Comparison of ENCODE assay signal across 8 cellular contexts in genomic region chr22:28772633-28773460, GRCh38. TPM values are rescaled to one million over a fixed set of nuclear protein-coding genes. Genes with fewer than 3 reads are reported as not detected.
A peak's percentile ranks its signal among the peaks of the same experiment; 100 is the strongest.
DNase-seq lines count a peak whose midpoint lies in the region; ATAC-seq and TF ChIP-seq lines count a peak whose summit lies in the region.

A gene with protein sequence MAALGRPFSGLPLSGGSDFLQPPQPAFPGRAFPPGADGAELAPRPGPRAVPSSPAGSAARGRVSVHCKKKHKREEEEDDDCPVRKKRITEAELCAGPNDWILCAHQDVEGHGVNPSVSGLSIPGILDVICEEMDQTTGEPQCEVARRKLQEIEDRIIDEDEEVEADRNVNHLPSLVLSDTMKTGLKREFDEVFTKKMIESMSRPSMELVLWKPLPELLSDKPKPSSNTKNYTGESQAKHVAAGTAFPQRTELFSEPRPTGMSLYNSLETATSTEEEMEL (plus strand): TSS chr22:28772695. CDS start chr22:28772850, 155 bp downstream.

- H3K79me2 ChIP-seq in DOHH2 (ENCODE audit: control insufficient read depth, low read length), result peaks cover 49% of the 10 kb centered on the region

- peaks cover 39% of the 10 kb centered on the region for H3K36me3 ChIP-seq in DOHH2 (ENCODE audit: control insufficient read depth, low read length)
- H3K36me3 ChIP-seq in KOPT-K1 (ENCODE audit: insufficient read depth, low read length), result peaks cover 36% of the 10 kb centered on the region
- peaks cover 4% of the 10 kb centered on the region; the same call in 1 of the 2 replicates for H3K36me3 ChIP-seq in Panc1 (ENCODE audit: control insufficient read depth, insufficient read depth, low read length)
- peaks cover 0 to 26% (median 17%) of the 10 kb centered on the region in 4 donors for H3K36me3 ChIP-seq in esophagus muscularis mucosa

- DNase-seq in Panc1 (ENCODE audit: low read depth, low spot score) (no peak), esophagus muscularis mucosa (ENCODE audit: extremely low spot score) (peak; percentile 98), myocyte (ENCODE audit: low read depth) (peak; percentile 97)
- peak; percentile 93 to 95 for DNase-seq in activated T-cell treated with anti-CD3 and anti-CD28 coated beads, Interleukin-2, amount 50 U/mL, for 72 hours
- peak; percentile 89 to 91 for DNase-seq in stimulated activated CD8-positive, alpha-beta memory T cell treated with anti-CD3 and anti-CD28 coated beads, Interleukin-7, amount 100 ng/mL, for 4 hours (ENCODE audit: low read depth in 2 of 2)

- peak within 1 kb of the TSS; percentile 95 for H3K4me3 ChIP-seq in DOHH2 (ENCODE audit: low read length)
- H3K4me3 ChIP-seq in Panc1 (ENCODE audit: low read depth in 2 of 2, low read length in 2 of 2), result peak within 1 kb of the TSS; percentile 77 to 79
- H3K4me3 ChIP-seq in esophagus muscularis mucosa, result peak within 1 kb of the TSS; percentile 85 to 96 (median 92)

- BruUV-seq in Panc1 (replicated peaks; lab: Mats Ljungman, UMichigan), result no TSS peak

- H3K9me3 ChIP-seq in DOHH2 (ENCODE audit: control insufficient read depth, insufficient read depth, low read length) (0 out of 2 replicates have a peak, but pooled peaks cover 9% of the 10 kb centered on the region), KOPT-K1 (ENCODE audit: insufficient read depth, low read length, poor library complexity, severe bottlenecking) (peaks cover 6% of the 10 kb centered on the region), Panc1 (ENCODE audit: control insufficient read depth, insufficient read depth, low read depth, low read length) (no peaks in the 10 kb centered on the region), esophagus muscularis mucosa (no peaks in the 10 kb centered on the region)

- H3K27ac Mint-ChIP-seq in activated T-cell treated with anti-CD3 and anti-CD28 coated beads, Interleukin-2, amount 50 U/mL, for 72 hours, result peak within 1 kb of the TSS; percentile 99

- under 1% methylated on average over 37 of the region's 92 CpGs for WGBS in esophagus muscularis mucosa

- intact Hi-C loops in Panc1 (cut with micrococcal nuclease; ENCODE audit: unreplicated experiment), result no loop called here
- intact Hi-C loops in esophagus muscularis mucosa (cut with DNase I), result no loop called here

- CTCF ChIA-PET in Panc1 (lab: Charles Lee), result no interaction called here

- peaks cover 32% of the 10 kb centered on the region for H3K4me1 Mint-ChIP-seq in activated T-cell treated with anti-CD3 and anti-CD28 coated beads, Interleukin-2, amount 50 U/mL, for 72 hours (ENCODE audit: low read depth)

- H3K9me2 ChIP-seq in DOHH2 (replicated peaks; ENCODE audit: control insufficient read depth, low read length), result no peaks in the 10 kb centered on the region

- TF ChIP-seq POLR2A in esophagus muscularis mucosa (IDR thresholded peaks at IDR 0.05; ENCODE audit: low read depth), result peak; percentile 72

- H3K4me2 ChIP-seq in DOHH2 (ENCODE audit: low read length), result peak within 1 kb of the TSS; percentile 88

- no peaks in the 10 kb centered on the region for H3K27me3 ChIP-seq in DOHH2 (ENCODE audit: control insufficient read depth, low read length)
- H3K27me3 ChIP-seq in Panc1 (ENCODE audit: control insufficient read depth, insufficient read depth, low read length), result no peaks in the 10 kb centered on the region
- no peaks in the 10 kb centered on the region for H3K27me3 ChIP-seq in esophagus muscularis mucosa

- H3K4me3 Mint-ChIP-seq in activated T-cell treated with anti-CD3 and anti-CD28 coated beads, Interleukin-2, amount 50 U/mL, for 72 hours, result peak within 1 kb of the TSS; percentile 92 to 99

- in situ Hi-C loops in Panc1 (cut with HindIII; ENCODE audit: low pct_unique_long_range_greater_than_20kb, low sequenced_read_pairs), result no loop called here

- H3K27me3 Mint-ChIP-seq in activated T-cell treated with anti-CD3 and anti-CD28 coated beads, Interleukin-2, amount 50 U/mL, for 72 hours (ENCODE audit: low read depth), result no peaks in the 10 kb centered on the region

- TF ChIP-seq CTCF in DOHH2 (IDR thresholded peaks at IDR 0.05; ENCODE audit: low read depth, low read length, poor library complexity, severe bottlenecking), result peak; percentile 21
- no peak; the same call in 1 of the 2 replicates for TF ChIP-seq CTCF in Panc1 (IDR thresholded peaks at IDR 0.05)
- peak in 2 of 3 experiments; percentile 30 for TF ChIP-seq CTCF in esophagus muscularis mucosa (IDR thresholded peaks at IDR 0.05)

- peaks cover 42% of the 10 kb centered on the region for H3K4me1 ChIP-seq in DOHH2 (ENCODE audit: control insufficient read depth, low read length)
- no peaks in the 10 kb centered on the region for H3K4me1 ChIP-seq in Panc1 (ENCODE audit: control insufficient read depth, insufficient read depth, low read length)
- H3K4me1 ChIP-seq in esophagus muscularis mucosa, result peaks cover 21 to 42% (median 36%) of the 10 kb centered on the region in 4 donors

- H3K36me3 Mint-ChIP-seq in activated T-cell treated with anti-CD3 and anti-CD28 coated beads, Interleukin-2, amount 50 U/mL, for 72 hours (ENCODE audit: insufficient read depth in 2 of 2), result peaks cover 12 to 13% of the 10 kb centered on the region in 2 donors

- H3K9me3 Mint-ChIP-seq in activated T-cell treated with anti-CD3 and anti-CD28 coated beads, Interleukin-2, amount 50 U/mL, for 72 hours, result no peaks in the 10 kb centered on the region

- 0 out of 2 replicates have a peak, but pooled peaks cover 2% of the 10 kb centered on the region for H3F3A ChIP-seq in DOHH2 (ENCODE audit: control insufficient read depth, insufficient read depth)

- no peak for TF ChIP-seq EP300 in esophagus muscularis mucosa (IDR thresholded peaks at IDR 0.05)

- ATAC-seq in GM21786 (IDR thresholded peaks at IDR 0.05; ENCODE audit: unreplicated experiment) (peak; percentile 84), Panc1 (peak; percentile 99)
- peak; percentile 87 to 89 for ATAC-seq in activated T-cell treated with anti-CD3 and anti-CD28 coated beads, Interleukin-2, amount 50 U/mL, for 72 hours (replicated peaks in 1 of 2)

- POLR2A ChIA-PET in Panc1 (lab: Charles Lee), result interaction anchor here (0.5 kb wide), 1 partner anchor 153 kb away, joined by 6 read pairs; no protein-coding TSS in a partner anchor

- peak within 1 kb of the TSS; percentile 68 for H3K27ac ChIP-seq in DOHH2 (ENCODE audit: low read depth, low read length)
- H3K27ac ChIP-seq in KOPT-K1 (ENCODE audit: low read depth, low read length, poor library complexity, severe bottlenecking), result peak within 1 kb of the TSS; percentile 92
- peak within 1 kb of the TSS; percentile 89 for H3K27ac ChIP-seq in Panc1 (ENCODE audit: low read length)
- peak within 1 kb of the TSS; percentile 97 to 100 (median 99) for H3K27ac ChIP-seq in esophagus muscularis mucosa (replicated peaks in 1 of 4)

- no peaks in the 10 kb centered on the region for H4K20me1 ChIP-seq in DOHH2 (ENCODE audit: control insufficient read depth, insufficient read depth, low read depth, low read length)

RNA-seq across cellular contexts. Expression of the gene that starts here (rescaled TPM):
- total RNA-seq in Panc1 (2021; ENCODE audit: unreplicated experiment), result 18.1 TPM
- 6.7 TPM for polyA plus RNA-seq in Panc1 (2012; ENCODE audit: insufficient read length)
- 10 to 100 TPM; 24.0 to 26.9 TPM for total RNA-seq in activated T-cell treated with anti-CD3 and anti-CD28 coated beads, Interleukin-2, amount 50 U/mL, for 72 hours
- total RNA-seq in esophagus muscularis mucosa, result 10 to 100 TPM; 19.9 to 27.4 (median 20.1) TPM
- total RNA-seq in myocyte, result 35.1 and 37.1 TPM in 2 replicates
- polyA plus RNA-seq in myocyte (2012), result 9.4 TPM
